8 cellular contexts compared by ENCODE assay signal in genomic region chr19:35007427-35007826, GRCh38. TPM values are rescaled to one million over a fixed set of nuclear protein-coding genes. Genes with fewer than 3 reads are reported as not detected.
A peak's percentile ranks its signal among the peaks of the same experiment; 100 is the strongest.
DNase-seq lines count a peak whose midpoint lies in the region; ATAC-seq, FAIRE-seq and TF ChIP-seq lines count a peak whose summit lies in the region.
"Not testable (repeated sequence)": the region's sequence is repeated elsewhere in the genome, so short reads cannot be mapped to it uniquely, and the experiment has no call there.
"Had no signal": no experiment of that assay in that cellular context is flagged by ENCODE, and none has a peak within 500 bp of the region (broad histone marks: within the 10 kb centered on the region; RNA-seq: fewer than 3 reads in every experiment).

No MANE protein-coding gene starts in this region.

- not testable (repeated sequence) for FAIRE-seq in A549 (lab: Jason Lieb, UNC)

- not testable (repeated sequence) for H3K9me3 ChIP-seq in A549; HEK293 (ENCODE audit: control insufficient read depth, insufficient read depth, low read depth, low read length); adrenal gland (replicated peaks in 1 of 3); left lung

- peaks cover 98% of the 10 kb centered on the region for H3K36me3 Mint-ChIP-seq in activated T-cell treated with anti-CD3 and anti-CD28 coated beads, Interleukin-2, amount 50 U/mL, for 24 hours (ENCODE audit: low read depth)
- H3K36me3 Mint-ChIP-seq in naive thymus-derived CD8-positive, alpha-beta T cell, result peaks cover 0 to 76% (median 18%) of the 10 kb centered on the region in 3 donors
- H3K36me3 Mint-ChIP-seq in stimulated activated naive B cell treated with anti-CD40 and anti-IgM and Interleukin-4, amounts not matched to agents 10 μg/mL and 1 μg/mL and 100 μg/mL, for 72 hours, result peaks cover 43 to 58% of the 10 kb centered on the region in 2 donors

- peak overlapping the region; percentile 96 for H3K27ac Mint-ChIP-seq in activated T-cell treated with anti-CD3 and anti-CD28 coated beads, Interleukin-2, amount 50 U/mL, for 24 hours
- peak overlapping the region in 8 of 10 donors; percentile 35 to 83 (median 74) for H3K27ac Mint-ChIP-seq in naive thymus-derived CD8-positive, alpha-beta T cell
- H3K27ac Mint-ChIP-seq in stimulated activated naive B cell treated with anti-CD40 and anti-IgM and Interleukin-4, amounts not matched to agents 10 μg/mL and 1 μg/mL and 100 μg/mL, for 72 hours, result peak overlapping the region; percentile 51

- 94% methylated on average over 8 of the region's 8 CpGs for WGBS in A549 (ENCODE audit: missing lambda C conversion rate)
- 92 to 97% (median 96%) methylated on average over 8 of the region's 8 CpGs for WGBS in adrenal gland, 4 donors

- CTCF ChIA-PET in A549 (lab: Yijun Ruan, JAX), result interaction anchor here (0.6 to 61.4 kb wide), 11 partner anchors 5 to 705 kb away, joined by 3 to 1860 read pairs (median 7); partner anchors contain the start of genes GRAMD1A, LGI4, SCN1B and ZNF792
- CTCF ChIA-PET in HEK293 (lab: Yijun Ruan, JAX), result interaction anchor here (0.6 to 2.3 kb wide), 9 partner anchors 17 to 368 kb away, joined by 3 to 10 read pairs (median 4); no protein-coding TSS in a partner anchor

- not testable (repeated sequence) for TF ChIP-seq CTCF in A549 (IDR thresholded peaks at IDR 0.05); HEK293 (tag by site-specific recombination; IDR thresholded peaks at IDR 0.05); adrenal gland (IDR thresholded peaks at IDR 0.05); left lung (IDR thresholded peaks at IDR 0.05)

- peak overlapping the region; percentile 76 for H3K4me2 ChIP-seq in A549

- TF ChIP-seq RAD21 in A549 (conservative IDR thresholded peaks at IDR 0.05 in 1 of 2, IDR thresholded peaks at IDR 0.05 in 1 of 2), result not testable (repeated sequence)

- not testable (repeated sequence) for TF ChIP-seq EP300 in A549 (IDR thresholded peaks at IDR 0.05)

- H3K27ac ChIP-seq in A549 (peak overlapping the region; percentile 93 to 94), adrenal gland (peak overlapping the region in 3 of 5 donors; percentile 30 to 81 (median 73)), left lung (peak overlapping the region; percentile 67 to 97)
- H3K27ac ChIP-seq in HEK293 (ENCODE audit: extremely low read depth, low read depth, low read length), result not testable (repeated sequence)

- not testable (repeated sequence) for H3K27me3 ChIP-seq in adrenal gland, left lung

- not testable (repeated sequence) for H3K4me3 Mint-ChIP-seq in activated T-cell treated with anti-CD3 and anti-CD28 coated beads, Interleukin-2, amount 50 U/mL, for 24 hours; stimulated activated naive B cell treated with anti-CD40 and anti-IgM and Interleukin-4, amounts not matched to agents 10 μg/mL and 1 μg/mL and 100 μg/mL, for 72 hours
- peak overlapping the region in 1 of 10 donors; percentile 22 for H3K4me3 Mint-ChIP-seq in naive thymus-derived CD8-positive, alpha-beta T cell

- peaks cover 75% of the 10 kb centered on the region for H3K4me1 Mint-ChIP-seq in activated T-cell treated with anti-CD3 and anti-CD28 coated beads, Interleukin-2, amount 50 U/mL, for 24 hours (ENCODE audit: low read depth)
- H3K4me1 Mint-ChIP-seq in naive thymus-derived CD8-positive, alpha-beta T cell, result peaks cover 36 to 79% (median 71%) of the 10 kb centered on the region in 4 donors
- H3K4me1 Mint-ChIP-seq in stimulated activated naive B cell treated with anti-CD40 and anti-IgM and Interleukin-4, amounts not matched to agents 10 μg/mL and 1 μg/mL and 100 μg/mL, for 72 hours, result peaks cover 39 to 54% of the 10 kb centered on the region in 2 donors

- POLR2A ChIA-PET in A549 (lab: Yijun Ruan, JAX) (interaction anchor here (1.6 to 3.7 kb wide), 4 partner anchors 10 to 24 kb away, joined by 7 to 45 read pairs (median 20); partner anchors contain the start of gene SCN1B), HEK293 (lab: Yijun Ruan, JAX) (interaction anchor here (0.9 to 1.2 kb wide), 4 partner anchors 14 to 81 kb away, joined by 3 to 4 read pairs (median 3); partner anchors contain the start of gene ZNF30)
- POLR2A ChIA-PET in naive thymus-derived CD8-positive, alpha-beta T cell (lab: Charles Lee), result interaction anchor here (34.7 to 49.8 kb wide), 2 partner anchors 2 to 23 kb away, joined by 1459 read pairs; partner anchors contain the start of genes GRAMD1A and ZNF792

- peaks cover 76% of the 10 kb centered on the region for H3K4me1 ChIP-seq in A549
- H3K4me1 ChIP-seq in HEK293 (ENCODE audit: control insufficient read depth, insufficient read depth, low read length), result peaks cover 12% of the 10 kb centered on the region
- peaks cover 54 to 67% of the 10 kb centered on the region in 2 donors for H3K4me1 ChIP-seq in adrenal gland (replicated peaks in 1 of 2)
- H3K4me1 ChIP-seq in left lung, result peaks cover 40 to 99% of the 10 kb centered on the region in 2 donors

- ATAC-seq in A549; left lung; naive thymus-derived CD8-positive, alpha-beta T cell; stimulated activated naive B cell treated with anti-CD40 and anti-IgM and Interleukin-4, amounts not matched to agents 10 μg/mL and 1 μg/mL and 100 μg/mL, for 72 hours (replicated peaks): not testable (repeated sequence)

- DNase-seq in A549 (ENCODE audit: low read depth in 1 of 2, low spot score in 1 of 2); activated T-cell treated with anti-CD3 and anti-CD28 coated beads, Interleukin-2, amount 50 U/mL, for 24 hours; adrenal gland; naive thymus-derived CD8-positive, alpha-beta T cell; stimulated activated naive B cell treated with anti-CD40 and anti-IgM and Interleukin-4, amounts not matched to agents 10 μg/mL and 1 μg/mL and 100 μg/mL, for 72 hours: not testable (repeated sequence)
- DNase-seq in left lung, result peak in 1 of 2 donors; percentile 15

- intact Hi-C loops in adrenal gland (cut with DNase I); left lung (cut with DNase I): not testable (repeated sequence)

- H3K9me3 Mint-ChIP-seq in activated T-cell treated with anti-CD3 and anti-CD28 coated beads, Interleukin-2, amount 50 U/mL, for 24 hours; naive thymus-derived CD8-positive, alpha-beta T cell; stimulated activated naive B cell treated with anti-CD40 and anti-IgM and Interleukin-4, amounts not matched to agents 10 μg/mL and 1 μg/mL and 100 μg/mL, for 72 hours: not testable (repeated sequence)

- H3K4me3 ChIP-seq in A549; HEK293 (ENCODE audit: low read depth, low read length); adrenal gland; left lung: not testable (repeated sequence)

- TF ChIP-seq POLR2A in A549 (IDR thresholded peaks at IDR 0.05; ENCODE audit: low read length); adrenal gland (IDR thresholded peaks at IDR 0.05): not testable (repeated sequence)

- H3K27me3 Mint-ChIP-seq in activated T-cell treated with anti-CD3 and anti-CD28 coated beads, Interleukin-2, amount 50 U/mL, for 24 hours; naive thymus-derived CD8-positive, alpha-beta T cell; stimulated activated naive B cell treated with anti-CD40 and anti-IgM and Interleukin-4, amounts not matched to agents 10 μg/mL and 1 μg/mL and 100 μg/mL, for 72 hours: not testable (repeated sequence)

- H3K36me3 ChIP-seq in HEK293 (ENCODE audit: control insufficient read depth in 2 of 2, insufficient read depth in 1 of 2, low read length in 2 of 2) (peaks cover 82 to 94% of the 10 kb centered on the region in 2 experiments), adrenal gland (replicated peaks in 1 of 2) (peaks cover 0 to 32% of the 10 kb centered on the region in 2 donors), left lung (peaks cover 0 to 66% of the 10 kb centered on the region in 2 donors)

RNA-seq across cellular contexts. Expression of gene GRAMD1A, which starts 7.3 kb away (rescaled TPM):
- polyA plus RNA-seq in A549 (2011; rRNA removed) (184 and 221 TPM in 2 replicates), A549 (2017; fragmentation: RNase III; extraction: RNeasy Plus Mini Kit Qiagen cat#74134 plus additional on column Dnase treatment) (104 to 131 TPM (median 128 TPM) in 3 replicates), adrenal gland (100 to 1,000 TPM in 1 of 3 donors, 10 to 100 TPM in 2; 41.5 to 125 (median 74.9) TPM)
- polyA plus RNA-seq in A549 (2012; cell fraction: cytosol; rRNA removed), result 170 and 209 TPM in 2 replicates
- 411 and 413 TPM in 2 replicates for polyA plus RNA-seq in A549 (2012; cell fraction: nucleus; rRNA removed)
- 237 and 239 TPM in 2 replicates for polyA minus RNA-seq in A549 (2011; rRNA and poly(A)+ RNA removed)
- total RNA-seq in adrenal gland (100 to 1,000 TPM in 1 of 8 donors, 10 to 100 TPM in 7; 42.4 to 101 (median 81.5) TPM), left lung (100 to 1,000 TPM; 116 to 137 TPM)
- 100 to 1,000 TPM; 317 to 335 TPM for total RNA-seq in naive thymus-derived CD8-positive, alpha-beta T cell
- polyA plus RNA-seq in naive thymus-derived CD8-positive, alpha-beta T cell, result 10 to 100 TPM; 29.5 to 77.0 (median 42.0) TPM

RNA-seq across cellular contexts. Expression of gene SCN1B, which starts 22.8 kb away (rescaled TPM):
- 11.0 and 12.8 TPM in 2 replicates for polyA plus RNA-seq in A549 (2011; rRNA removed)
- 14.1 and 15.1 TPM in 2 replicates for polyA plus RNA-seq in A549 (2012; cell fraction: cytosol; rRNA removed)
- polyA plus RNA-seq in A549 (2012; cell fraction: nucleus; rRNA removed), result 21.3 and 22.5 TPM in 2 replicates
- polyA plus RNA-seq in A549 (2017; fragmentation: RNase III; extraction: RNeasy Plus Mini Kit Qiagen cat#74134 plus additional on column Dnase treatment), result 10.3 to 11.4 TPM (median 11.3 TPM) in 3 replicates
- polyA minus RNA-seq in A549 (2011; rRNA and poly(A)+ RNA removed), result 7.9 and 12.7 TPM in 2 replicates
- 10 to 100 TPM in 6 of 8 donors, 1 to 10 TPM in 2; 9.5 to 34.5 (median 15.8) TPM for total RNA-seq in adrenal gland
- polyA plus RNA-seq in adrenal gland, result 10 to 100 TPM in 2 of 3 donors, 1 to 10 TPM in 1; 4.4 to 13.2 (median 11.6) TPM
- total RNA-seq in left lung, result 1 to 10 TPM; 7.7 to 9.7 TPM
- 1 to 10 TPM; 1.6 to 2.1 TPM for total RNA-seq in naive thymus-derived CD8-positive, alpha-beta T cell
- polyA plus RNA-seq in naive thymus-derived CD8-positive, alpha-beta T cell, result under 1 TPM in 2 of 3 donors, not detected in 1; 0.27 to 0.28 TPM

RNA-seq across cellular contexts. Expression of gene HPN, which starts 34.1 kb away (rescaled TPM):
- polyA plus RNA-seq in A549 (2011; rRNA removed) (0.08 and 0.09 TPM in 2 replicates), A549 (2017; fragmentation: RNase III; extraction: RNeasy Plus Mini Kit Qiagen cat#74134 plus additional on column Dnase treatment) (0.04 to 0.12 TPM (median 0.06 TPM) in 3 replicates), adrenal gland (1 to 10 TPM in 1 of 3 donors, under 1 TPM in 1, not detected in 1; 0.88 to 1.7 TPM)
- polyA plus RNA-seq in A549 (2012; cell fraction: cytosol; rRNA removed), result 0.04 TPM in 2 replicates
- 0.47 and 0.66 TPM in 2 replicates for polyA plus RNA-seq in A549 (2012; cell fraction: nucleus; rRNA removed)
- polyA minus RNA-seq in A549 (2011; rRNA and poly(A)+ RNA removed), result not detected in 2 replicates
- total RNA-seq in adrenal gland (1 to 10 TPM in 2 of 8 donors, under 1 TPM in 5, not detected in 1; 0.20 to 2.6 (median 0.87) TPM), left lung (10 to 100 TPM; 16.8 to 40.3 TPM)
- under 1 TPM in 1 of 2 experiments, not detected in 1; 0.16 TPM for total RNA-seq in naive thymus-derived CD8-positive, alpha-beta T cell
- under 1 TPM in 1 of 3 donors, not detected in 2; 0.16 TPM for polyA plus RNA-seq in naive thymus-derived CD8-positive, alpha-beta T cell
- total RNA-seq: G401 had no signal

RNA-seq across cellular contexts. Expression of gene ZNF792, which starts 43.4 kb away (rescaled TPM):
- 3.7 and 5.0 TPM in 2 replicates for polyA plus RNA-seq in A549 (2011; rRNA removed)
- polyA plus RNA-seq in A549 (2012; cell fraction: cytosol; rRNA removed), result 1.2 and 1.4 TPM in 2 replicates
- polyA plus RNA-seq in A549 (2012; cell fraction: nucleus; rRNA removed), result 1.2 and 1.7 TPM in 2 replicates
- 1.9 to 2.2 TPM (median 2.0 TPM) in 3 replicates for polyA plus RNA-seq in A549 (2017; fragmentation: RNase III; extraction: RNeasy Plus Mini Kit Qiagen cat#74134 plus additional on column Dnase treatment)
- polyA minus RNA-seq in A549 (2011; rRNA and poly(A)+ RNA removed), result 11.1 and 15.0 TPM in 2 replicates
- total RNA-seq in adrenal gland, result 1 to 10 TPM; 3.3 to 8.4 (median 6.8) TPM
- 1 to 10 TPM in 1 of 3 donors, under 1 TPM in 2; 0.61 to 2.1 (median 0.97) TPM for polyA plus RNA-seq in adrenal gland
- 1 to 10 TPM; 8.5 to 9.9 TPM for total RNA-seq in left lung
- 10 to 100 TPM; 34.4 to 35.5 TPM for total RNA-seq in naive thymus-derived CD8-positive, alpha-beta T cell
- 10 to 100 TPM in 2 of 3 donors, 1 to 10 TPM in 1; 9.7 to 18.7 (median 16.0) TPM for polyA plus RNA-seq in naive thymus-derived CD8-positive, alpha-beta T cell

Comparison
In these comparisons a context has a peak if more than half of its experiments do, and no peak if none do; other contexts are left out.
1. RNA of gene HPN, which starts 34.1 kb away (total RNA-seq): 16.8 to 40.3 TPM in left lung; 0.20 to 2.6 TPM in adrenal gland and 0.16 TPM in naive thymus-derived CD8-positive, alpha-beta T cell; every median in the first group is over 4 times any median in the second.
2. Peak in every context shown above with its lines, with median percentiles within 50 percentile points of each other: H3K27ac Mint-ChIP-seq.